24 cellular contexts compared by ENCODE assay signal in genomic region chr15:74769463-74770025, GRCh38. TPM values are rescaled to one million over a fixed set of nuclear protein-coding genes. Genes with fewer than 3 reads are reported as not detected.
"Had no signal": no experiment of that assay in that cellular context is flagged by ENCODE, and none has a peak within 500 bp of the region (broad histone marks: within the 10 kb centered on the region; RNA-seq: fewer than 3 reads in every experiment).

No MANE protein-coding gene starts in this region.

- H3K4me3 ChIP-seq: ascending aorta, cardiac muscle cell, colonic mucosa, Peyer's patch, SJSA1 had no signal

- H3K9ac ChIP-seq: KMS-11, SK-N-SH had no signal

- H3K27me3 Mint-ChIP-seq: activated naive CD4-positive, alpha-beta T cell treated with anti-CD3 and anti-CD28 coated beads, Interleukin-2, amount 50 U/mL, for 24 hours; activated naive CD8-positive, alpha-beta T cell treated with anti-CD3 and anti-CD28 coated beads, Interleukin-2, amount 10 ng/mL, durations not matched to agents 7 days and 5 days; central memory CD8-positive, alpha-beta T cell had no signal

- H3K36me3 ChIP-seq: ascending aorta, cardiac muscle cell, colonic mucosa, Peyer's patch, SJSA1 had no signal

- H3K4me3 Mint-ChIP-seq: activated naive CD4-positive, alpha-beta T cell treated with anti-CD3 and anti-CD28 coated beads, Interleukin-2, amount 50 U/mL, for 24 hours; central memory CD8-positive, alpha-beta T cell; T-helper 2 cell treated with Interferon-gamma antibody and Interleukin-4, amounts not matched to agents 5 μg/mL and 100 μg/mL, for 36 hours had no signal

- H3K27ac ChIP-seq: ascending aorta, cardiac muscle cell, colonic mucosa, KMS-11, Peyer's patch, SJSA1 had no signal

- H3K27ac Mint-ChIP-seq: activated T-cell treated with anti-CD3 and anti-CD28 coated beads, Interleukin-2, amount 50 U/mL, for 72 hours; WTC11 had no signal

- H3K9me3 ChIP-seq: ascending aorta, colonic mucosa, Peyer's patch, SJSA1, SK-N-SH had no signal

- H3K36me3 Mint-ChIP-seq: activated naive CD4-positive, alpha-beta T cell treated with anti-CD3 and anti-CD28 coated beads, Interleukin-2, amount 50 U/mL, for 24 hours; activated naive CD8-positive, alpha-beta T cell treated with anti-CD3 and anti-CD28 coated beads, Interleukin-2, amount 10 ng/mL, durations not matched to agents 7 days and 5 days; WTC11 had no signal

- H3K4me1 ChIP-seq: ascending aorta had no signal

- H3K9me3 Mint-ChIP-seq: activated CD8-positive, alpha-beta T cell treated with anti-CD3 and anti-CD28 coated beads for 36 hours; activated naive CD4-positive, alpha-beta T cell treated with anti-CD3 and anti-CD28 coated beads, Interleukin-2, amount 50 U/mL, for 24 hours; activated naive CD8-positive, alpha-beta T cell treated with anti-CD3 and anti-CD28 coated beads, Interleukin-2, amount 10 ng/mL, durations not matched to agents 7 days and 5 days; activated T-cell treated with anti-CD3 and anti-CD28 coated beads, Interleukin-2, amount 50 U/mL, for 72 hours; activated T-helper 17 cell treated with anti-CD3 and anti-CD28 coated beads, Interleukin-2, amount 50 U/mL, for 72 hours; central memory CD8-positive, alpha-beta T cell; T-helper 1 cell treated with Interleukin-12 subunit alpha and Interleukin-12 subunit beta and Interleukin-4 antibody, amounts not matched to agents 30 μg/mL and 1 μg/mL, for 36 hours; T-helper 2 cell treated with Interferon-gamma antibody and Interleukin-4, amounts not matched to agents 5 μg/mL and 100 μg/mL, for 36 hours; WTC11 had no signal

- H3K27me3 ChIP-seq: ascending aorta, cardiac muscle cell, colonic mucosa, Peyer's patch had no signal

- DNase-seq: NCI-H1436 treated with DMSO at 0.1 percent for 48 hours, NCI-H2029 treated with DMSO at 0.1 percent for 48 hours, NCI-H510A treated with DMSO at 0.1 percent for 48 hours had no signal

RNA-seq across cellular contexts. Expression of gene CYP1A2, which starts 20.9 kb away (rescaled TPM):
- total RNA-seq: activated CD8-positive, alpha-beta memory T cell treated with anti-CD3 and anti-CD28 coated beads for 36 hours; activated CD8-positive, alpha-beta T cell treated with anti-CD3 and anti-CD28 coated beads for 36 hours; activated naive CD8-positive, alpha-beta T cell treated with anti-CD3 and anti-CD28 coated beads, Interleukin-2, amount 10 ng/mL, durations not matched to agents 7 days and 5 days; activated T-cell treated with anti-CD3 and anti-CD28 coated beads, Interleukin-2, amount 50 U/mL, for 72 hours; activated T-helper 17 cell treated with anti-CD3 and anti-CD28 coated beads, Interleukin-2, amount 50 U/mL, for 72 hours; ascending aorta; cardiac muscle cell; chondrocyte; colonic mucosa; LHCN-M2; PC-3; Peyer's patch; SJSA1; WTC11 had no signal
- polyA plus RNA-seq: cardiac muscle cell, SK-N-SH had no signal

RNA-seq across cellular contexts. Expression of gene LMAN1L, which starts 43.1 kb away (rescaled TPM):
- total RNA-seq: ascending aorta, cardiac muscle cell, chondrocyte, colonic mucosa, PC-3, Peyer's patch, SJSA1, WTC11 had no signal
- polyA plus RNA-seq: cardiac muscle cell had no signal

RNA-seq across cellular contexts. Expression of gene CYP1A1, which starts 44.2 kb away (rescaled TPM):
- total RNA-seq: colonic mucosa, LHCN-M2 had no signal

RNA-seq across cellular contexts. Expression of gene CPLX3, which starts 56.9 kb away (rescaled TPM):
- total RNA-seq: activated CD8-positive, alpha-beta memory T cell treated with anti-CD3 and anti-CD28 coated beads for 36 hours; ascending aorta; cardiac muscle cell; chondrocyte; colonic mucosa; LHCN-M2; PC-3; Peyer's patch; SJSA1 had no signal
- polyA plus RNA-seq: adipose tissue, cardiac muscle cell, SK-N-SH had no signal
